In the genomic region with DNA sequence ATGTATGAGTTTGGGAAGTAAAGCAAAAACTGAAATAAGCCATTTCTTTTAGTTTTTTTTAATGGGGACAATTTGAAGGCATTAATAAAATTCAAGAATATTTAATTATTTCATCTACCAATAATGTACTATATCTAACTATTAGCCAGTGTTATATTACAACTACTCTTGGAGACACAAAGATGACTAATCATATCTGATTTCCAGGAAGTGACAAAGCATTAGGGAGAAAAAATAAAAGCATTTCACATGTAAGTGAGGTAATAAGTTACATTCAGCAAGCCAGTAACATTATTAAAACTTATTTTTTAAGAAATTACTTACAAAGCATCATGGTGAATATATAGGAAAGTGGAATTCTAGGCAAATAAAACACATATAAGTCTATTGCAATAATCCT, we compare ENCODE assay signal across 17 cellular contexts.
DNase-seq lines count a peak whose midpoint lies in the region; ATAC-seq, FAIRE-seq and TF ChIP-seq lines count a peak whose summit lies in the region.
"Had no signal": no experiment of that assay in that cellular context is flagged by ENCODE, and none has a peak within 500 bp of the region (broad histone marks: within the 10 kb centered on the region; RNA-seq: fewer than 3 reads in every experiment).

No MANE protein-coding gene starts in this region.

- H3K27me3 Mint-ChIP-seq in WTC11 (ENCODE audit: low read depth) = no peaks in the 10 kb centered on the region

- H3K36me3 Mint-ChIP-seq in WTC11 = no peaks in the 10 kb centered on the region

- H3K27ac Mint-ChIP-seq in WTC11 = no peak overlapping the region
- H3K27ac Mint-ChIP-seq: T-helper 1 cell treated with Interleukin-12 subunit alpha and Interleukin-12 subunit beta and Interleukin-4 antibody, amounts not matched to agents 30 μg/mL and 1 μg/mL, for 36 hours had no signal

- no peak for TF ChIP-seq CTCF in RWPE2 (IDR thresholded peaks at IDR 0.05; ENCODE audit: poor library complexity, severe bottlenecking)
- TF ChIP-seq CTCF in epithelial cell of esophagus (IDR thresholded peaks at IDR 0.05; ENCODE audit: insufficient read depth, low read depth, low read length, missing control alignments) = no peak
- TF ChIP-seq CTCF in esophagus squamous epithelium (IDR thresholded peaks at IDR 0.05) = no peak
- TF ChIP-seq CTCF in WTC11 (IDR thresholded peaks at IDR 0.05) = no peak

- no peak overlapping the region for H3K4me3 ChIP-seq in RWPE2 (ENCODE audit: severe bottlenecking)
- H3K4me3 ChIP-seq in epithelial cell of esophagus (ENCODE audit: low read length) = no peak overlapping the region
- H3K4me3 ChIP-seq in esophagus squamous epithelium = no peak overlapping the region
- H3K4me3 ChIP-seq: BLaER1 treated with 17β-estradiol and CSF1 and Interleukin-3, amounts not matched to agents 10 nM and 100 nM; body of pancreas; dorsolateral prefrontal cortex; thoracic aorta had no signal

- H3K27ac ChIP-seq in RWPE2 (ENCODE audit: poor library complexity, severe bottlenecking) = peak overlapping the region; percentile 27
- no peak overlapping the region for H3K27ac ChIP-seq in esophagus squamous epithelium
- H3K27ac ChIP-seq: body of pancreas, dorsolateral prefrontal cortex, foreskin keratinocyte, thoracic aorta had no signal

- no peaks in the 10 kb centered on the region; the same call in 1 of the 2 replicates for H3K36me3 ChIP-seq in RWPE2 (ENCODE audit: low read depth)
- no peaks in the 10 kb centered on the region for H3K36me3 ChIP-seq in esophagus squamous epithelium
- H3K36me3 ChIP-seq: BLaER1 treated with 17β-estradiol and CSF1 and Interleukin-3, amounts not matched to agents 10 nM and 100 nM; thoracic aorta had no signal

- H3K9me3 ChIP-seq in RWPE2 (ENCODE audit: severe bottlenecking) (no peaks in the 10 kb centered on the region), esophagus squamous epithelium (no peaks in the 10 kb centered on the region)
- H3K9me3 ChIP-seq: BLaER1 treated with 17β-estradiol and CSF1 and Interleukin-3, amounts not matched to agents 10 nM and 100 nM; body of pancreas; thoracic aorta had no signal

- ATAC-seq in RWPE2 (ENCODE audit: low read depth) (peak; percentile 80), WTC11 (no peak)
- ATAC-seq: body of pancreas, sciatic nerve had no signal

- CTCF ChIA-PET in WTC11 (lab: Charles Lee) = no interaction called here

- no peak overlapping the region for H3K4me3 Mint-ChIP-seq in WTC11
- H3K4me3 Mint-ChIP-seq: T-helper 1 cell treated with Interleukin-12 subunit alpha and Interleukin-12 subunit beta and Interleukin-4 antibody, amounts not matched to agents 30 μg/mL and 1 μg/mL, for 36 hours had no signal

- intact Hi-C loops in esophagus squamous epithelium (cut with DNase I) = no loop called here

- H3K9me3 Mint-ChIP-seq in WTC11 = no peaks in the 10 kb centered on the region
- H3K9me3 Mint-ChIP-seq: T-helper 1 cell treated with Interleukin-12 subunit alpha and Interleukin-12 subunit beta and Interleukin-4 antibody, amounts not matched to agents 30 μg/mL and 1 μg/mL, for 36 hours had no signal

- DNase-seq in H54 (ENCODE audit: insufficient read length, low spot score) = no peak
- no peak for DNase-seq in RWPE2 (ENCODE audit: low spot score)
- peak; percentile 66 for DNase-seq in epithelial cell of esophagus (ENCODE audit: low read depth)
- peak; percentile 19 for DNase-seq in renal cortical epithelial cell (ENCODE audit: low read depth)
- no peak for DNase-seq in esophagus squamous epithelium (lab: John Stamatoyannopoulos, UW)
- DNase-seq in Kasumi-1 (lab: John Stamatoyannopoulos, UW) = no peak
- DNase-seq in WTC11 (ENCODE audit: low spot score) = no peak
- DNase-seq: body of pancreas, DMS 273 treated with DMSO at 0.1 percent for 48 hours, dorsolateral prefrontal cortex, NCI-H82, occipital lobe had no signal

- FAIRE-seq in H54 (lab: Jason Lieb, UNC) = peak; percentile 23

- H3K4me1 Mint-ChIP-seq in WTC11 = peaks cover 12% of the 10 kb centered on the region

- H3K27me3 ChIP-seq in RWPE2 (ENCODE audit: insufficient read depth, poor library complexity, severe bottlenecking) (no peaks in the 10 kb centered on the region), esophagus squamous epithelium (no peaks in the 10 kb centered on the region)
- H3K27me3 ChIP-seq: BLaER1 treated with 17β-estradiol and CSF1 and Interleukin-3, amounts not matched to agents 10 nM and 100 nM; body of pancreas; dorsolateral prefrontal cortex; foreskin keratinocyte had no signal

- H3K4me1 ChIP-seq in RWPE2 (ENCODE audit: insufficient read depth, poor library complexity, severe bottlenecking) = peaks cover 20% of the 10 kb centered on the region
- H3K4me1 ChIP-seq in esophagus squamous epithelium = no peaks in the 10 kb centered on the region
- H3K4me1 ChIP-seq: body of pancreas had no signal

- TF ChIP-seq POLR2A in H54 (IDR thresholded peaks at IDR 0.05; ENCODE audit: low read depth, low read length) (no peak), esophagus squamous epithelium (IDR thresholded peaks at IDR 0.05) (no peak)

- POLR2A ChIA-PET in WTC11 (lab: Charles Lee) = no interaction called here

TF ChIP-seq in WTC11, 78 proteins besides CTCF, POLR2A, EP300 and RAD21 (continues in another document):
- TF ChIP-seq GABPB1 (CRISPR knock-in tag; IDR thresholded peaks at IDR 0.05) = no peak
- TF ChIP-seq, protein P1, sequence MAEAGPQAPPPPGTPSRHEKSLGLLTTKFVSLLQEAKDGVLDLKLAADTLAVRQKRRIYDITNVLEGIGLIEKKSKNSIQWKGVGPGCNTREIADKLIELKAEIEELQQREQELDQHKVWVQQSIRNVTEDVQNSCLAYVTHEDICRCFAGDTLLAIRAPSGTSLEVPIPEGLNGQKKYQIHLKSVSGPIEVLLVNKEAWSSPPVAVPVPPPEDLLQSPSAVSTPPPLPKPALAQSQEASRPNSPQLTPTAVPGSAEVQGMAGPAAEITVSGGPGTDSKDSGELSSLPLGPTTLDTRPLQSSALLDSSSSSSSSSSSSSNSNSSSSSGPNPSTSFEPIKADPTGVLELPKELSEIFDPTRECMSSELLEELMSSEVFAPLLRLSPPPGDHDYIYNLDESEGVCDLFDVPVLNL (CRISPR knock-in tag; IDR thresholded peaks at IDR 0.05; ENCODE audit: borderline replicate concordance, low read depth) = no peak
- TF ChIP-seq ATF1 (CRISPR knock-in tag; IDR thresholded peaks at IDR 0.05) = no peak
- TF ChIP-seq, protein P2, sequence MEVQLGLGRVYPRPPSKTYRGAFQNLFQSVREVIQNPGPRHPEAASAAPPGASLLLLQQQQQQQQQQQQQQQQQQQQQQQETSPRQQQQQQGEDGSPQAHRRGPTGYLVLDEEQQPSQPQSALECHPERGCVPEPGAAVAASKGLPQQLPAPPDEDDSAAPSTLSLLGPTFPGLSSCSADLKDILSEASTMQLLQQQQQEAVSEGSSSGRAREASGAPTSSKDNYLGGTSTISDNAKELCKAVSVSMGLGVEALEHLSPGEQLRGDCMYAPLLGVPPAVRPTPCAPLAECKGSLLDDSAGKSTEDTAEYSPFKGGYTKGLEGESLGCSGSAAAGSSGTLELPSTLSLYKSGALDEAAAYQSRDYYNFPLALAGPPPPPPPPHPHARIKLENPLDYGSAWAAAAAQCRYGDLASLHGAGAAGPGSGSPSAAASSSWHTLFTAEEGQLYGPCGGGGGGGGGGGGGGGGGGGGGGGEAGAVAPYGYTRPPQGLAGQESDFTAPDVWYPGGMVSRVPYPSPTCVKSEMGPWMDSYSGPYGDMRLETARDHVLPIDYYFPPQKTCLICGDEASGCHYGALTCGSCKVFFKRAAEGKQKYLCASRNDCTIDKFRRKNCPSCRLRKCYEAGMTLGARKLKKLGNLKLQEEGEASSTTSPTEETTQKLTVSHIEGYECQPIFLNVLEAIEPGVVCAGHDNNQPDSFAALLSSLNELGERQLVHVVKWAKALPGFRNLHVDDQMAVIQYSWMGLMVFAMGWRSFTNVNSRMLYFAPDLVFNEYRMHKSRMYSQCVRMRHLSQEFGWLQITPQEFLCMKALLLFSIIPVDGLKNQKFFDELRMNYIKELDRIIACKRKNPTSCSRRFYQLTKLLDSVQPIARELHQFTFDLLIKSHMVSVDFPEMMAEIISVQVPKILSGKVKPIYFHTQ (CRISPR knock-in tag; IDR thresholded peaks at IDR 0.05) = no peak
- no peak for TF ChIP-seq PRRX2 (CRISPR knock-in tag; IDR thresholded peaks at IDR 0.05)
- TF ChIP-seq, protein P3, sequence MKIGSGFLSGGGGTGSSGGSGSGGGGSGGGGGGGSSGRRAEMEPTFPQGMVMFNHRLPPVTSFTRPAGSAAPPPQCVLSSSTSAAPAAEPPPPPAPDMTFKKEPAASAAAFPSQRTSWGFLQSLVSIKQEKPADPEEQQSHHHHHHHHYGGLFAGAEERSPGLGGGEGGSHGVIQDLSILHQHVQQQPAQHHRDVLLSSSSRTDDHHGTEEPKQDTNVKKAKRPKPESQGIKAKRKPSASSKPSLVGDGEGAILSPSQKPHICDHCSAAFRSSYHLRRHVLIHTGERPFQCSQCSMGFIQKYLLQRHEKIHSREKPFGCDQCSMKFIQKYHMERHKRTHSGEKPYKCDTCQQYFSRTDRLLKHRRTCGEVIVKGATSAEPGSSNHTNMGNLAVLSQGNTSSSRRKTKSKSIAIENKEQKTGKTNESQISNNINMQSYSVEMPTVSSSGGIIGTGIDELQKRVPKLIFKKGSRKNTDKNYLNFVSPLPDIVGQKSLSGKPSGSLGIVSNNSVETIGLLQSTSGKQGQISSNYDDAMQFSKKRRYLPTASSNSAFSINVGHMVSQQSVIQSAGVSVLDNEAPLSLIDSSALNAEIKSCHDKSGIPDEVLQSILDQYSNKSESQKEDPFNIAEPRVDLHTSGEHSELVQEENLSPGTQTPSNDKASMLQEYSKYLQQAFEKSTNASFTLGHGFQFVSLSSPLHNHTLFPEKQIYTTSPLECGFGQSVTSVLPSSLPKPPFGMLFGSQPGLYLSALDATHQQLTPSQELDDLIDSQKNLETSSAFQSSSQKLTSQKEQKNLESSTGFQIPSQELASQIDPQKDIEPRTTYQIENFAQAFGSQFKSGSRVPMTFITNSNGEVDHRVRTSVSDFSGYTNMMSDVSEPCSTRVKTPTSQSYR (CRISPR knock-in tag; IDR thresholded peaks at IDR 0.05) = no peak
- TF ChIP-seq ZNF232 (CRISPR knock-in tag; IDR thresholded peaks at IDR 0.05) = no peak
- TF ChIP-seq, protein P4, sequence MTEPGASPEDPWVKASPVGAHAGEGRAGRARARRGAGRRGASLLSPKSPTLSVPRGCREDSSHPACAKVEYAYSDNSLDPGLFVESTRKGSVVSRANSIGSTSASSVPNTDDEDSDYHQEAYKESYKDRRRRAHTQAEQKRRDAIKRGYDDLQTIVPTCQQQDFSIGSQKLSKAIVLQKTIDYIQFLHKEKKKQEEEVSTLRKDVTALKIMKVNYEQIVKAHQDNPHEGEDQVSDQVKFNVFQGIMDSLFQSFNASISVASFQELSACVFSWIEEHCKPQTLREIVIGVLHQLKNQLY (CRISPR knock-in tag; IDR thresholded peaks at IDR 0.05) = no peak
- no peak for TF ChIP-seq HMGA2 (CRISPR knock-in tag; IDR thresholded peaks at IDR 0.05)

Comparison
In these comparisons a context has a peak if more than half of its experiments do, and no peak if none do; other contexts are left out.
1. DNase-seq: peak in epithelial cell of esophagus (single experiment) and renal cortical epithelial cell (single experiment); none in H54 (single experiment), RWPE2 (single experiment), esophagus squamous epithelium (single experiment), Kasumi-1 (0 of 2) and WTC11 (single experiment).